ENCODE assay signal across 10 cellular contexts in genomic region chr3:170689218-170689874, GRCh38.
DNase-seq lines count a peak whose midpoint lies in the region; ATAC-seq and TF ChIP-seq lines count a peak whose summit lies in the region.
"Had no signal": no experiment of that assay in that cellular context is flagged by ENCODE, and none has a peak within 500 bp of the region (broad histone marks: within the 10 kb centered on the region; RNA-seq: fewer than 3 reads in every experiment).

No MANE protein-coding gene starts in this region.

- intact Hi-C loops in psoas muscle (cut with DNase I) = no loop called here
- intact Hi-C loops in activated naive CD4-positive, alpha-beta T cell treated with anti-CD3 and anti-CD28 coated beads for 36 hours (cut with micrococcal nuclease) = no loop called here

- CTCF ChIA-PET in activated naive CD4-positive, alpha-beta T cell treated with anti-CD3 and anti-CD28 coated beads for 36 hours (lab: Charles Lee) = no interaction called here

- H3K27ac Mint-ChIP-seq in activated naive CD4-positive, alpha-beta T cell treated with anti-CD3 and anti-CD28 coated beads for 36 hours = no peak overlapping the region

- H3K9me3 ChIP-seq in psoas muscle = no peaks in the 10 kb centered on the region

- H3K4me1 Mint-ChIP-seq in activated naive CD4-positive, alpha-beta T cell treated with anti-CD3 and anti-CD28 coated beads for 36 hours (ENCODE audit: low read depth) = peaks cover 3% of the 10 kb centered on the region

- DNase-seq in ELF-1 (ENCODE audit: low read depth, low spot score) = peak; percentile 86
- DNase-seq in NCI-H510A (lab: John Stamatoyannopoulos, UW) = peak; percentile 57
- peak; percentile 73 for DNase-seq in epidermal melanocyte (ENCODE audit: insufficient read length, low spot score)
- peak in 1 of 2 donors; percentile 52 for DNase-seq in psoas muscle
- DNase-seq in activated T-cell treated with anti-CD3 and anti-CD28 coated beads for 4 hours = no peak
- DNase-seq in activated naive CD4-positive, alpha-beta T cell treated with anti-CD3 and anti-CD28 coated beads for 36 hours = no peak
- no peak for DNase-seq in NCI-H1092 treated with DMSO at 0.1 percent for 48 hours (lab: John Stamatoyannopoulos, UW)
- DNase-seq: activated CD8-positive, alpha-beta memory T cell treated with anti-CD3 and anti-CD28 coated beads, Interleukin-2, amount 50 U/mL, for 4 hours; left colon had no signal

- H3K27ac ChIP-seq in psoas muscle = peak overlapping the region; percentile 56

- H3K36me3 ChIP-seq in psoas muscle (ENCODE audit: insufficient read depth in 1 of 2, low read depth in 1 of 2) = no peaks in the 10 kb centered on the region

- no peak overlapping the region for H3K4me3 ChIP-seq in psoas muscle

- H3K36me3 Mint-ChIP-seq in activated naive CD4-positive, alpha-beta T cell treated with anti-CD3 and anti-CD28 coated beads for 36 hours (ENCODE audit: low read depth) = no peaks in the 10 kb centered on the region

- H3K4me1 ChIP-seq in psoas muscle = peaks cover 10% of the 10 kb centered on the region

- no peak overlapping the region for H3K4me3 Mint-ChIP-seq in activated naive CD4-positive, alpha-beta T cell treated with anti-CD3 and anti-CD28 coated beads for 36 hours

- no peak for TF ChIP-seq CTCF in psoas muscle (IDR thresholded peaks at IDR 0.05)

- H3K27me3 Mint-ChIP-seq in activated naive CD4-positive, alpha-beta T cell treated with anti-CD3 and anti-CD28 coated beads for 36 hours (ENCODE audit: low read depth) = no peaks in the 10 kb centered on the region

- 31 to 43% (median 36%) methylated on average over 4 of the region's 4 CpGs for WGBS in psoas muscle, 3 donors

- peak; percentile 48 to 92 (median 64) for ATAC-seq in psoas muscle
- ATAC-seq in GM21390 (IDR thresholded peaks at IDR 0.05; ENCODE audit: unreplicated experiment) = no peak
- ATAC-seq: left colon had no signal

- H3K9me3 Mint-ChIP-seq in activated naive CD4-positive, alpha-beta T cell treated with anti-CD3 and anti-CD28 coated beads for 36 hours = no peaks in the 10 kb centered on the region

- H3K27me3 ChIP-seq in psoas muscle (ENCODE audit: insufficient read depth in 3 of 3, low read length in 2 of 3) = no peaks in the 10 kb centered on the region

Comparison
In these comparisons a context has a peak if more than half of its experiments do, and no peak if none do; other contexts are left out.
1. DNase-seq: peak in ELF-1 (single experiment), NCI-H510A (single experiment) and epidermal melanocyte (single experiment); none in activated T-cell treated with anti-CD3 and anti-CD28 coated beads for 4 hours (single experiment), activated naive CD4-positive, alpha-beta T cell treated with anti-CD3 and anti-CD28 coated beads for 36 hours (single experiment) and NCI-H1092 treated with DMSO at 0.1 percent for 48 hours (single experiment).